In genomic region chrX:40173662-40174593, GRCh38 we compare ENCODE assay signal across 8 cellular contexts.
DNase-seq lines count a peak whose midpoint lies in the region; ATAC-seq lines count a peak whose summit lies in the region.

No MANE protein-coding gene starts in this region.

- no peaks in the 10 kb centered on the region for H3K9me3 Mint-ChIP-seq in activated naive CD4-positive, alpha-beta T cell treated with anti-CD3 and anti-CD28 coated beads, Interleukin-2, amount 10 ng/mL, durations not matched to agents 7 days and 5 days

- DNase-seq in NCI-H2171 treated with DMSO at 0.1 percent for 48 hours (lab: John Stamatoyannopoulos, UW) (peak; percentile 61), NCI-H2171 (lab: John Stamatoyannopoulos, UW) (no peak), RPMI7951 (ENCODE audit: low read depth) (peak; percentile 93), epidermal melanocyte (ENCODE audit: insufficient read length, low spot score) (no peak)
- peak; percentile 71 for DNase-seq in activated naive CD4-positive, alpha-beta T cell treated with anti-CD3 and anti-CD28 coated beads, Interleukin-2, amount 10 ng/mL, durations not matched to agents 7 days and 5 days
- DNase-seq in stimulated activated CD4-positive, alpha-beta T cell treated with anti-CD3 and anti-CD28 coated beads, Interleukin-4, amount 100 ng/mL, for 1 hour, result peak; percentile 69

- peaks cover 14% of the 10 kb centered on the region for H3K9me3 ChIP-seq in iPS-18c (ENCODE audit: control insufficient read depth, insufficient read depth, low read length)

- peak overlapping the region; percentile 85 for H3K4me3 Mint-ChIP-seq in activated naive CD4-positive, alpha-beta T cell treated with anti-CD3 and anti-CD28 coated beads, Interleukin-2, amount 10 ng/mL, durations not matched to agents 7 days and 5 days

- H3K27ac Mint-ChIP-seq in activated naive CD4-positive, alpha-beta T cell treated with anti-CD3 and anti-CD28 coated beads, Interleukin-2, amount 10 ng/mL, durations not matched to agents 7 days and 5 days, result peak overlapping the region; percentile 99

- H3K27me3 Mint-ChIP-seq in activated naive CD4-positive, alpha-beta T cell treated with anti-CD3 and anti-CD28 coated beads, Interleukin-2, amount 10 ng/mL, durations not matched to agents 7 days and 5 days, result no peaks in the 10 kb centered on the region

- peaks cover 47% of the 10 kb centered on the region for H3K4me1 Mint-ChIP-seq in activated naive CD4-positive, alpha-beta T cell treated with anti-CD3 and anti-CD28 coated beads, Interleukin-2, amount 10 ng/mL, durations not matched to agents 7 days and 5 days

- CTCF ChIA-PET in activated naive CD4-positive, alpha-beta T cell treated with anti-CD3 and anti-CD28 coated beads, Interleukin-2, amount 10 ng/mL, durations not matched to agents 7 days and 5 days (lab: Charles Lee), result interaction anchor here (0.7 kb wide), 1 partner anchor 238 kb away, joined by 3 read pairs; no protein-coding TSS in a partner anchor

- peak overlapping the region; percentile 31 for H3K4me3 ChIP-seq in iPS-18c (ENCODE audit: insufficient read depth, low read depth, low read length)

- no peak for ATAC-seq in HG03521 (IDR thresholded peaks at IDR 0.05; ENCODE audit: unreplicated experiment)

- no peaks in the 10 kb centered on the region for H3K36me3 Mint-ChIP-seq in activated naive CD4-positive, alpha-beta T cell treated with anti-CD3 and anti-CD28 coated beads, Interleukin-2, amount 10 ng/mL, durations not matched to agents 7 days and 5 days

Comparison
In these comparisons a context has a peak if more than half of its experiments do, and no peak if none do; other contexts are left out.
1. DNase-seq: peak in NCI-H2171 treated with DMSO at 0.1 percent for 48 hours (single experiment), RPMI7951 (single experiment), activated naive CD4-positive, alpha-beta T cell treated with anti-CD3 and anti-CD28 coated beads, Interleukin-2, amount 10 ng/mL, durations not matched to agents 7 days and 5 days (single experiment) and stimulated activated CD4-positive, alpha-beta T cell treated with anti-CD3 and anti-CD28 coated beads, Interleukin-4, amount 100 ng/mL, for 1 hour (single experiment); none in NCI-H2171 (single experiment) and epidermal melanocyte (single experiment).